26 cellular contexts compared by ENCODE assay signal in genomic region chr22:17818649-17819048, GRCh38.
"Had no signal": no experiment of that assay in that cellular context is flagged by ENCODE, and none has a peak within 500 bp of the region (broad histone marks: within the 10 kb centered on the region; RNA-seq: fewer than 3 reads in every experiment).

No MANE protein-coding gene starts in this region.

- H3K27me3 Mint-ChIP-seq: naive thymus-derived CD8-positive, alpha-beta T cell; natural killer cell treated with Interleukin-12 subunit alpha and Interleukin-12 subunit beta and Interleukin-15 and Interleukin-18, amount 100 ng/mL, for 72 hours; progenitor cell of endocrine pancreas; stimulated activated naive CD8-positive, alpha-beta T cell treated with anti-CD3 and anti-CD28 coated beads, Interleukin-15, Interleukin-2, amounts not matched to agents 100 ng/mL and 50 ng/mL, for 24 hours had no signal

- DNase-seq: naive thymus-derived CD8-positive, alpha-beta T cell; nephron progenitor cell; occipital lobe; ovary; posterior cingulate gyrus; psoas muscle; right lobe of liver; sigmoid colon; small intestine; stimulated activated CD4-positive, alpha-beta T cell treated with anti-CD3 and anti-CD28 coated beads, Interleukin-15, amount 100 ng/mL, for 24 hours; stimulated activated CD4-positive, alpha-beta T cell treated with anti-CD3 and anti-CD28 coated beads, Interleukin-2, amount 100 ng/mL, for 24 hours; stimulated activated CD4-positive, alpha-beta T cell treated with anti-CD3 and anti-CD28 coated beads, Interleukin-2, amount 100 ng/mL, for 48 hours; stimulated activated CD4-positive, alpha-beta T cell treated with anti-CD3 and anti-CD28 coated beads, Interleukin-4, amount 100 ng/mL, for 24 hours; stimulated activated naive CD4-positive, alpha-beta T cell treated with Interleukin-2 at 50 U/mL for 16 hours; stomach; thyroid gland; trophoblast cell; upper lobe of left lung had no signal

- H3K9me3 Mint-ChIP-seq: naive thymus-derived CD8-positive, alpha-beta T cell; natural killer cell treated with Interleukin-12 subunit alpha and Interleukin-12 subunit beta and Interleukin-15 and Interleukin-18, amount 100 ng/mL, for 72 hours; nephron progenitor cell; neural crest cell; stimulated activated effector memory CD8-positive, alpha-beta T cell treated with anti-CD3 and anti-CD28 coated beads, Interleukin-12 subunit alpha, Interleukin-12 subunit beta, amount 100 ng/mL, for 72 hours; stimulated activated naive CD8-positive, alpha-beta T cell treated with anti-CD3 and anti-CD28 coated beads, Interleukin-15, Interleukin-2, amounts not matched to agents 100 ng/mL and 50 ng/mL, for 24 hours had no signal

- H3K36me3 Mint-ChIP-seq: natural killer cell treated with Interleukin-12 subunit alpha and Interleukin-12 subunit beta and Interleukin-15 and Interleukin-18, amount 100 ng/mL, for 72 hours had no signal

- H3K27me3 ChIP-seq: ovary, right lobe of liver, sigmoid colon, stomach, thyroid gland, tibial nerve, upper lobe of left lung, vagina had no signal

- H3K4me3 ChIP-seq: ovary, psoas muscle, right lobe of liver, sigmoid colon, stomach, thoracic aorta, thyroid gland, tibial nerve, upper lobe of left lung, vagina had no signal

- H3K36me3 ChIP-seq: ovary had no signal

- ATAC-seq: naive thymus-derived CD8-positive, alpha-beta T cell; natural killer cell treated with Interleukin-12 subunit alpha and Interleukin-12 subunit beta and Interleukin-15 and Interleukin-18, amount 100 ng/mL, for 72 hours; psoas muscle; stimulated activated effector memory CD8-positive, alpha-beta T cell treated with anti-CD3 and anti-CD28 coated beads, Interleukin-12 subunit alpha, Interleukin-12 subunit beta, amount 100 ng/mL, for 72 hours had no signal

- H3K4me3 Mint-ChIP-seq: naive thymus-derived CD8-positive, alpha-beta T cell; natural killer cell treated with Interleukin-12 subunit alpha and Interleukin-12 subunit beta and Interleukin-15 and Interleukin-18, amount 100 ng/mL, for 72 hours; nephron progenitor cell; neural crest cell; stimulated activated effector memory CD8-positive, alpha-beta T cell treated with anti-CD3 and anti-CD28 coated beads, Interleukin-12 subunit alpha, Interleukin-12 subunit beta, amount 100 ng/mL, for 72 hours; stimulated activated naive CD8-positive, alpha-beta T cell treated with anti-CD3 and anti-CD28 coated beads, Interleukin-15, Interleukin-2, amounts not matched to agents 100 ng/mL and 50 ng/mL, for 24 hours had no signal

- H3K27ac Mint-ChIP-seq: naive thymus-derived CD8-positive, alpha-beta T cell; natural killer cell treated with Interleukin-12 subunit alpha and Interleukin-12 subunit beta and Interleukin-15 and Interleukin-18, amount 100 ng/mL, for 72 hours; nephron progenitor cell; progenitor cell of endocrine pancreas; stimulated activated effector memory CD8-positive, alpha-beta T cell treated with anti-CD3 and anti-CD28 coated beads, Interleukin-12 subunit alpha, Interleukin-12 subunit beta, amount 100 ng/mL, for 72 hours; stimulated activated naive CD8-positive, alpha-beta T cell treated with anti-CD3 and anti-CD28 coated beads, Interleukin-15, Interleukin-2, amounts not matched to agents 100 ng/mL and 50 ng/mL, for 24 hours had no signal

- H3K4me1 Mint-ChIP-seq: nephron progenitor cell; neural crest cell; stimulated activated effector memory CD8-positive, alpha-beta T cell treated with anti-CD3 and anti-CD28 coated beads, Interleukin-12 subunit alpha, Interleukin-12 subunit beta, amount 100 ng/mL, for 72 hours had no signal
